ENCODE assay signal across 28 cellular contexts in the genomic region with DNA sequence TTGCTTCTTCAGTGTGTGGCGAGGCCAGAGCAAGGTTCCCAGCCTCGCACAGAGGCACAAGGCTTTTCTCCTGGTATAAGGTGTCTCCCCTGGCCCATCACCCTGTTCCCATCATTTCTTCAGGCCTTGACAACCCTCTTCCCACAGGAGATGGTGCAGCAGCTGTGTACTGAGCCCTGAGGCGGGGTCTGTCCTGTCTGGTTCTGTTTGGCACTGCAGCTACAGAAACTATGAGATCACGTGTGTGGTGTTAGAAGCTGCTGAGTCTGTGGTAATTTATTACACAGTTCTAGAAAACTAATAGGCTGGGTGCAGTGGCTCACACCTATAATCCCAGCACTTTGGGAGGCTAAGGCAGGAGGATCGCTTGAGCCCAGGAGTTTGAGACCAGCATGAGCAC. TPM values are rescaled to one million over a fixed set of nuclear protein-coding genes. Genes with fewer than 3 reads are reported as not detected.
A peak's percentile ranks its signal among the peaks of the same experiment; 100 is the strongest.
DNase-seq lines count a peak whose midpoint lies in the region; ATAC-seq, FAIRE-seq and TF ChIP-seq lines count a peak whose summit lies in the region.
"Had no signal": no experiment of that assay in that cellular context is flagged by ENCODE, and none has a peak within 500 bp of the region (broad histone marks: within the 10 kb centered on the region; RNA-seq: fewer than 3 reads in every experiment).

No MANE protein-coding gene starts in this region.

- no peak for FAIRE-seq in GM12878 (lab: Jason Lieb, UNC)
- FAIRE-seq: A204.1, G401.6 had no signal

- H3K27me3 Mint-ChIP-seq in memory B cell: no peaks in the 10 kb centered on the region
- H3K27me3 Mint-ChIP-seq: natural killer cell treated with Interleukin-12 subunit alpha and Interleukin-12 subunit beta and Interleukin-15 and Interleukin-18, amount 100 ng/mL, for 72 hours had no signal

- CTCF ChIA-PET in GM12878 (lab: Yijun Ruan, JAX): interaction anchor here (0.6 to 3.4 kb wide), 5 partner anchors 9 to 76 kb away, joined by 3 to 25 read pairs (median 15); a partner anchor contains a TSS

- H3K79me2 ChIP-seq in GM12878 (ENCODE audit: control insufficient read depth, insufficient read depth, low read length): no peaks in the 10 kb centered on the region

- peaks cover 0 to 42% (median 0%) of the 10 kb centered on the region in 11 experiments; a peak in 8 of 22 replicates for H4K20me1 ChIP-seq in BLaER1 treated with 17β-estradiol and CSF1 and Interleukin-3, amounts not matched to agents 10 nM and 100 nM
- no peaks in the 10 kb centered on the region for H4K20me1 ChIP-seq in GM12878 (ENCODE audit: control insufficient read depth, insufficient read depth)

- BruUV-seq in GM12878 (replicated peaks; lab: Mats Ljungman, UMichigan): no TSS peak

- H2AFZ ChIP-seq in GM12878 (ENCODE audit: control insufficient read depth, low read depth, low read length): no peak overlapping the region

- no peak for TF ChIP-seq EP300 in GM12878 (IDR thresholded peaks at IDR 0.05; ENCODE audit: borderline replicate concordance in 1 of 2, control insufficient read depth in 1 of 2, low read depth in 2 of 2, low read length in 2 of 2)

- ATAC-seq in GM12878: peak; percentile 32; the same call in 2 of the 3 replicates
- ATAC-seq in memory B cell (ENCODE audit: low read depth): no peak
- no peak for ATAC-seq in HG03280 (IDR thresholded peaks at IDR 0.05; ENCODE audit: unreplicated experiment)
- ATAC-seq: natural killer cell treated with Interleukin-12 subunit alpha and Interleukin-12 subunit beta and Interleukin-15 and Interleukin-18, amount 100 ng/mL, for 72 hours had no signal

- H3K9ac ChIP-seq in BLaER1 treated with 17β-estradiol and CSF1 and Interleukin-3, amounts not matched to agents 10 nM and 100 nM: peak overlapping the region; percentile 28 to 77 (median 42); a peak in 19 of 22 replicates
- H3K9ac ChIP-seq in GM12878 (ENCODE audit: control insufficient read depth, insufficient read depth, low read length) (no peak overlapping the region), skeletal muscle tissue (ENCODE audit: low read depth in 1 of 3, low read length in 3 of 3) (peak overlapping the region; percentile 63 to 87 (median 86))

- DNase-seq in GM12878 (ENCODE audit: low read depth, low spot score) (no peak), memory B cell (ENCODE audit: low spot score in 2 of 2) (no peak), spleen (no peak), C1 segment of cervical spinal cord (lab: John Stamatoyannopoulos, UW) (no peak), ACHN (no peak)
- DNase-seq: activated CD4-positive, alpha-beta T cell treated with anti-CD3 and anti-CD28 coated beads, Interleukin-2, amount 50 U/mL, for 4 hours; activated naive CD4-positive, alpha-beta T cell treated with anti-CD3 and anti-CD28 coated beads for 36 hours; adrenal gland; brain microvascular endothelial cell; DMS53; erythroblast; H9; NCI-H1105 treated with DMSO at 0.1 percent for 48 hours; NCI-H2029; NCI-H526; Peyer's patch; retina; stimulated activated CD4-positive, alpha-beta T cell treated with anti-CD3 and anti-CD28 coated beads, Interleukin-4, amount 100 ng/mL, for 4 hours; stimulated activated naive CD4-positive, alpha-beta T cell; T-helper 1 cell had no signal

- TF ChIP-seq POLR2A in GM12878 (IDR thresholded peaks at IDR 0.05; ENCODE audit: low read depth, low read length) (no peak), spleen (IDR thresholded peaks at IDR 0.05) (no peak)

- peak overlapping the region; percentile 58 to 91 (median 71) for H3K4me2 ChIP-seq in BLaER1 treated with 17β-estradiol and CSF1 and Interleukin-3, amounts not matched to agents 10 nM and 100 nM
- no peak overlapping the region for H3K4me2 ChIP-seq in GM12878 (ENCODE audit: control insufficient read depth, insufficient read depth)

- peak overlapping the region in 9 of 11 experiments; percentile 38 to 100 (median 63); a peak in 19 of 22 replicates for H3K27ac ChIP-seq in BLaER1 treated with 17β-estradiol and CSF1 and Interleukin-3, amounts not matched to agents 10 nM and 100 nM
- no peak overlapping the region for H3K27ac ChIP-seq in GM12878 (ENCODE audit: control insufficient read depth, insufficient read depth)
- peak overlapping the region; percentile 100 for H3K27ac ChIP-seq in skeletal muscle tissue (ENCODE audit: low read depth, low read length)
- peak overlapping the region in 4 of 8 donors; percentile 8 to 33 (median 14) for H3K27ac ChIP-seq in spleen
- H3K27ac ChIP-seq: brain microvascular endothelial cell, SJSA1 had no signal

- TF ChIP-seq CTCF in GM12878 (IDR thresholded peaks at IDR 0.05 in 2 of 3, conservative IDR thresholded peaks at IDR 0.05 in 1 of 3; ENCODE audit: control insufficient read depth in 2 of 3, extremely low read depth in 1 of 3, insufficient read depth in 1 of 3, low read depth in 3 of 3, low read length in 3 of 3) (no peak), spleen (IDR thresholded peaks at IDR 0.05 in 8 of 11, conservative IDR thresholded peaks at IDR 0.05 in 3 of 11) (no peak)

- H3K27me3 ChIP-seq in BLaER1 treated with 17β-estradiol and CSF1 and Interleukin-3, amounts not matched to agents 10 nM and 100 nM: no peaks in the 10 kb centered on the region
- H3K27me3 ChIP-seq in GM12878 (replicated peaks in 1 of 2; ENCODE audit: control insufficient read depth in 2 of 2, insufficient read depth in 2 of 2, low read length in 1 of 2) (no peaks in the 10 kb centered on the region), skeletal muscle tissue (ENCODE audit: control insufficient read depth in 3 of 3, insufficient read depth in 3 of 3, low read length in 3 of 3) (no peaks in the 10 kb centered on the region), spleen (replicated peaks in 1 of 7) (no peaks in the 10 kb centered on the region)
- H3K27me3 ChIP-seq: adrenal gland, brain microvascular endothelial cell, Peyer's patch, SJSA1 had no signal

- 97% methylated on average over 5 of the region's 5 CpGs for WGBS in GM12878 (ENCODE audit: insufficient coverage, insufficient replicate concordance, low lambda C conversion rate, missing lambda C conversion rate)
- 83 to 91% (median 87%) methylated on average over 5 of the region's 5 CpGs for WGBS in spleen, 5 donors

- RAD21 ChIA-PET in GM12878 (lab: Charles Lee; ENCODE audit: unreplicated experiment): interaction anchor here (0.9 kb wide), 1 partner anchor 11 kb away, joined by 3 read pairs; no protein-coding TSS in a partner anchor

- SMC1A ChIA-PET in GM12878 (lab: Charles Lee; ENCODE audit: uncharacterized antibody, unreplicated experiment): interaction anchor here (0.6 to 2.6 kb wide), 3 partner anchors 9 to 78 kb away, joined by 3 to 13 read pairs (median 10); no protein-coding TSS in a partner anchor

- no peak for TF ChIP-seq RAD21 in GM12878 (IDR thresholded peaks at IDR 0.05; ENCODE audit: insufficient read depth, low read depth, low read length)

- peak overlapping the region; percentile 8 for H3K27ac Mint-ChIP-seq in memory B cell
- H3K27ac Mint-ChIP-seq: activated naive CD4-positive, alpha-beta T cell treated with anti-CD3 and anti-CD28 coated beads for 36 hours; activated T-helper 1 cell treated with anti-CD3 and anti-CD28 coated beads, Interleukin-12 subunit alpha, Interleukin-12 subunit beta, Interleukin-2, Interleukin-4 antibody, amounts not matched to agents 30 ng/mL and 10 ng/mL and 1 ng/mL, durations not matched to agents 14 hours and 24 hours and 36 hours; natural killer cell treated with Interleukin-12 subunit alpha and Interleukin-12 subunit beta and Interleukin-15 and Interleukin-18, amount 100 ng/mL, for 72 hours had no signal

- in situ Hi-C loops in GM12878 (cut with MboI): no loop called here
- in situ Hi-C loops in ACHN (cut with HindIII; ENCODE audit: low pct_ligation_motif_present, low pct_unique_long_range_greater_than_20kb, low sequenced_read_pairs): no loop called here

- POLR2A ChIA-PET in GM12878 (lab: Charles Lee): interaction anchor here (0.6 to 1.7 kb wide), 4 partner anchors 33 to 172 kb away, joined by 3 to 7 read pairs (median 4); no protein-coding TSS in a partner anchor

- H3K4me1 Mint-ChIP-seq in memory B cell: peaks cover 8% of the 10 kb centered on the region

- H3K9me3 ChIP-seq in BLaER1 treated with 17β-estradiol and CSF1 and Interleukin-3, amounts not matched to agents 10 nM and 100 nM (replicated peaks in 1 of 11): no peaks in the 10 kb centered on the region
- H3K9me3 ChIP-seq in GM12878 (replicated peaks; ENCODE audit: control insufficient read depth, insufficient read depth, low read length): no peaks in the 10 kb centered on the region
- H3K9me3 ChIP-seq in skeletal muscle tissue (ENCODE audit: control insufficient read depth in 3 of 3, low read length in 3 of 3): no peaks in the 10 kb centered on the region
- no peaks in the 10 kb centered on the region for H3K9me3 ChIP-seq in spleen
- H3K9me3 ChIP-seq: adrenal gland, Peyer's patch, SJSA1 had no signal

- H3K36me3 ChIP-seq in BLaER1 treated with 17β-estradiol and CSF1 and Interleukin-3, amounts not matched to agents 10 nM and 100 nM: peaks cover 60 to 88% (median 69%) of the 10 kb centered on the region in 11 experiments
- peaks cover 1 to 3% of the 10 kb centered on the region in 2 experiments; a peak in 2 of 4 replicates for H3K36me3 ChIP-seq in GM12878 (ENCODE audit: control insufficient read depth in 2 of 2, insufficient read depth in 2 of 2, low read length in 1 of 2)
- peaks cover 35 to 46% (median 44%) of the 10 kb centered on the region in 3 donors for H3K36me3 ChIP-seq in skeletal muscle tissue (ENCODE audit: control insufficient read depth in 3 of 3, insufficient read depth in 3 of 3, low read length in 3 of 3)
- peaks cover 0 to 90% (median 38%) of the 10 kb centered on the region in 6 donors for H3K36me3 ChIP-seq in spleen

- no peak overlapping the region for H3K4me3 ChIP-seq in BLaER1 treated with 17β-estradiol and CSF1 and Interleukin-3, amounts not matched to agents 10 nM and 100 nM
- no peak overlapping the region for H3K4me3 ChIP-seq in GM12878
- peak overlapping the region in 2 of 3 donors; percentile 5 to 41 for H3K4me3 ChIP-seq in skeletal muscle tissue (ENCODE audit: low read length in 3 of 3)
- no peak overlapping the region for H3K4me3 ChIP-seq in spleen
- H3K4me3 ChIP-seq: adrenal gland, Peyer's patch, SJSA1 had no signal

- peaks cover 12% of the 10 kb centered on the region for H3K36me3 Mint-ChIP-seq in memory B cell
- H3K36me3 Mint-ChIP-seq: natural killer cell treated with Interleukin-12 subunit alpha and Interleukin-12 subunit beta and Interleukin-15 and Interleukin-18, amount 100 ng/mL, for 72 hours had no signal

- no peaks in the 10 kb centered on the region for H3K9me3 Mint-ChIP-seq in memory B cell
- H3K9me3 Mint-ChIP-seq: activated naive CD4-positive, alpha-beta T cell treated with anti-CD3 and anti-CD28 coated beads for 36 hours; activated T-helper 1 cell treated with anti-CD3 and anti-CD28 coated beads, Interleukin-12 subunit alpha, Interleukin-12 subunit beta, Interleukin-2, Interleukin-4 antibody, amounts not matched to agents 30 ng/mL and 10 ng/mL and 1 ng/mL, durations not matched to agents 14 hours and 24 hours and 36 hours; H9; natural killer cell treated with Interleukin-12 subunit alpha and Interleukin-12 subunit beta and Interleukin-15 and Interleukin-18, amount 100 ng/mL, for 72 hours had no signal

- H3K4me3 Mint-ChIP-seq in memory B cell: no peak overlapping the region
- H3K4me3 Mint-ChIP-seq: activated naive CD4-positive, alpha-beta T cell treated with anti-CD3 and anti-CD28 coated beads for 36 hours; activated T-helper 1 cell treated with anti-CD3 and anti-CD28 coated beads, Interleukin-12 subunit alpha, Interleukin-12 subunit beta, Interleukin-2, Interleukin-4 antibody, amounts not matched to agents 30 ng/mL and 10 ng/mL and 1 ng/mL, durations not matched to agents 14 hours and 24 hours and 36 hours; natural killer cell treated with Interleukin-12 subunit alpha and Interleukin-12 subunit beta and Interleukin-15 and Interleukin-18, amount 100 ng/mL, for 72 hours had no signal

- peaks cover 77 to 99% (median 94%) of the 10 kb centered on the region in 10 experiments for H3K4me1 ChIP-seq in BLaER1 treated with 17β-estradiol and CSF1 and Interleukin-3, amounts not matched to agents 10 nM and 100 nM
- H3K4me1 ChIP-seq in GM12878 (ENCODE audit: control insufficient read depth, insufficient read depth, low read length) (peaks cover 9% of the 10 kb centered on the region), skeletal muscle tissue (ENCODE audit: control insufficient read depth in 3 of 3, insufficient read depth in 3 of 3, low read length in 3 of 3) (peaks cover 42 to 86% (median 71%) of the 10 kb centered on the region in 3 donors), spleen (peaks cover under 1 to 56% (median 10%) of the 10 kb centered on the region in 6 donors)

- intact Hi-C loops in GM12878 (cut with micrococcal nuclease; ENCODE audit: unreplicated experiment) (no loop called here), spleen (cut with DNase I; ENCODE audit: low total_unique reads) (no loop called here)

RNA-seq across cellular contexts. Expression of a gene that starts 7.2 kb away (rescaled TPM):
- total RNA-seq in GM12878 (2013; cell fraction: nucleolus; rRNA removed): 16.6 and 18.3 TPM in 2 replicates
- total RNA-seq in GM12878 (2014; rRNA removed) (8.2 and 8.4 TPM in 2 replicates), GM12878 (2014; rRNA removed; fragmentation: Illumina TruSeq; extraction: Trizol) (3.4 and 3.8 TPM in 2 replicates), GM12878 (2021) (7.6 and 7.8 TPM in 2 replicates), skeletal muscle tissue (23.0 TPM), spleen (10 to 100 TPM; 26.1 to 40.4 (median 35.7) TPM)
- polyA plus RNA-seq in GM12878 (2011; ENCODE audit: low read depth): 3.6 TPM
- polyA plus RNA-seq in GM12878 (2011; rRNA removed) (3.1 and 6.3 TPM in 2 replicates), GM12878 (2014; fragmentation: Illumina TruSeq; extraction: Trizol) (1.5 and 3.0 TPM in 2 replicates), GM12878 (2014; fragmentation: Nextera tagmentation; extraction: Ambion mirVana) (1 to 10 TPM in 1 of 2 experiments, under 1 TPM in 1; 0.31 to 1.1 TPM), GM12878 (2014; rRNA removed) (7.8 and 8.5 TPM in 2 replicates), GM12878 (2016; fragmentation: Nextera tagmentation; extraction: Ambion mirVana) (1 to 10 TPM; 7.3 to 9.4 TPM), spleen (1 to 10 TPM; 6.3 to 8.5 (median 7.9) TPM)
- polyA plus RNA-seq in GM12878 (2011; cell fraction: cytosol; rRNA removed): 8.2 and 8.9 TPM in 2 replicates
- polyA plus RNA-seq in GM12878 (2011; cell fraction: nucleus; rRNA removed): 11.1 and 11.3 TPM in 2 replicates
- 5.8 and 8.0 TPM in 2 replicates for polyA plus RNA-seq in GM12878 (2012)
- polyA minus RNA-seq in GM12878 (2011; rRNA and poly(A)+ RNA removed): 8.5 and 8.7 TPM in 2 replicates
- 4.8 and 5.7 TPM in 2 replicates for polyA minus RNA-seq in GM12878 (2011; cell fraction: cytosol; rRNA and poly(A)+ RNA removed)
- polyA minus RNA-seq in GM12878 (2011; cell fraction: nucleus; rRNA and poly(A)+ RNA removed): 4.1 and 7.2 TPM in 2 replicates

RNA-seq across cellular contexts. Expression of a gene that starts 11.9 kb away (rescaled TPM):
- total RNA-seq in GM12878 (2013; cell fraction: nucleolus; rRNA removed): 208 and 222 TPM in 2 replicates
- total RNA-seq in GM12878 (2014; rRNA removed) (29.8 and 33.9 TPM in 2 replicates), GM12878 (2014; rRNA removed; fragmentation: Illumina TruSeq; extraction: Trizol) (27.4 and 27.5 TPM in 2 replicates), GM12878 (2021) (51.3 and 60.4 TPM in 2 replicates), skeletal muscle tissue (9.4 TPM), spleen (10 to 100 TPM; 24.9 to 62.8 (median 50.7) TPM)
- 28.5 TPM for polyA plus RNA-seq in GM12878 (2011; ENCODE audit: low read depth)
- polyA plus RNA-seq in GM12878 (2011; rRNA removed) (46.3 and 53.6 TPM in 2 replicates), GM12878 (2014; fragmentation: Illumina TruSeq; extraction: Trizol) (60.1 and 66.5 TPM in 2 replicates), GM12878 (2014; fragmentation: Nextera tagmentation; extraction: Ambion mirVana) (1 to 10 TPM; 8.2 TPM), GM12878 (2014; rRNA removed) (52.7 and 55.0 TPM in 2 replicates), GM12878 (2016; fragmentation: Nextera tagmentation; extraction: Ambion mirVana) (10 to 100 TPM; 26.6 to 27.4 TPM), spleen (10 to 100 TPM in 2 of 3 donors, 1 to 10 TPM in 1; 9.8 to 12.3 (median 11.6) TPM)
- polyA plus RNA-seq in GM12878 (2011; cell fraction: cytosol; rRNA removed): 49.2 and 50.2 TPM in 2 replicates
- polyA plus RNA-seq in GM12878 (2011; cell fraction: nucleus; rRNA removed): 208 and 220 TPM in 2 replicates
- 25.9 and 29.0 TPM in 2 replicates for polyA plus RNA-seq in GM12878 (2012)
- polyA minus RNA-seq in GM12878 (2011; rRNA and poly(A)+ RNA removed): 106 and 130 TPM in 2 replicates
- polyA minus RNA-seq in GM12878 (2011; cell fraction: cytosol; rRNA and poly(A)+ RNA removed): 28.4 and 29.1 TPM in 2 replicates
- 45.0 and 65.2 TPM in 2 replicates for polyA minus RNA-seq in GM12878 (2011; cell fraction: nucleus; rRNA and poly(A)+ RNA removed)

RNA-seq across cellular contexts. Expression of a gene that starts 16.5 kb away (rescaled TPM):
- not detected in 2 replicates for total RNA-seq in GM12878 (2013; cell fraction: nucleolus; rRNA removed)
- 0.11 TPM in 1 of 2 replicates, not detected in the other for total RNA-seq in GM12878 (2014; rRNA removed)
- 0.04 TPM in 1 of 2 replicates, not detected in the other for total RNA-seq in GM12878 (2014; rRNA removed; fragmentation: Illumina TruSeq; extraction: Trizol)
- 0.08 and 0.29 TPM in 2 replicates for total RNA-seq in GM12878 (2021)
- not detected for polyA plus RNA-seq in GM12878 (2011; ENCODE audit: low read depth)
- polyA plus RNA-seq in GM12878 (2011; rRNA removed): not detected in 2 replicates
- not detected in 2 replicates for polyA plus RNA-seq in GM12878 (2011; cell fraction: cytosol; rRNA removed)
- 0.03 and 0.18 TPM in 2 replicates for polyA plus RNA-seq in GM12878 (2011; cell fraction: nucleus; rRNA removed)
- 0.10 and 0.42 TPM in 2 replicates for polyA plus RNA-seq in GM12878 (2012)
- 0.06 TPM in 1 of 2 replicates, not detected in the other for polyA plus RNA-seq in GM12878 (2014; fragmentation: Illumina TruSeq; extraction: Trizol)
- polyA plus RNA-seq in GM12878 (2014; fragmentation: Nextera tagmentation; extraction: Ambion mirVana): under 1 TPM in 1 of 2 experiments, not detected in 1; 0.08 TPM
- 0.13 and 0.23 TPM in 2 replicates for polyA plus RNA-seq in GM12878 (2014; rRNA removed)
- polyA plus RNA-seq in GM12878 (2016; fragmentation: Nextera tagmentation; extraction: Ambion mirVana): under 1 TPM; 0.12 to 0.64 TPM
- 0.10 TPM in 1 of 2 replicates, not detected in the other for polyA minus RNA-seq in GM12878 (2011; rRNA and poly(A)+ RNA removed)
- polyA minus RNA-seq in GM12878 (2011; cell fraction: cytosol; rRNA and poly(A)+ RNA removed): 1.0 TPM in 1 of 2 replicates, not detected in the other
- 0.36 and 0.38 TPM in 2 replicates for polyA minus RNA-seq in GM12878 (2011; cell fraction: nucleus; rRNA and poly(A)+ RNA removed)
- not detected for total RNA-seq in skeletal muscle tissue
- under 1 TPM in 5 of 7 donors, not detected in 2; 0.20 to 0.35 (median 0.27) TPM for total RNA-seq in spleen
- polyA plus RNA-seq in spleen: under 1 TPM; 0.02 to 0.16 (median 0.09) TPM

RNA-seq across cellular contexts. Expression of a gene that starts 58.4 kb away (rescaled TPM):
- total RNA-seq in GM12878 (2013; cell fraction: nucleolus; rRNA removed): 46.8 and 51.0 TPM in 2 replicates
- 16.0 and 17.7 TPM in 2 replicates for total RNA-seq in GM12878 (2014; rRNA removed)
- 17.7 and 18.1 TPM in 2 replicates for total RNA-seq in GM12878 (2014; rRNA removed; fragmentation: Illumina TruSeq; extraction: Trizol)
- total RNA-seq in GM12878 (2021): 17.7 and 22.0 TPM in 2 replicates
- 11.8 TPM for polyA plus RNA-seq in GM12878 (2011; ENCODE audit: low read depth)
- 17.8 and 19.6 TPM in 2 replicates for polyA plus RNA-seq in GM12878 (2011; rRNA removed)
- polyA plus RNA-seq in GM12878 (2011; cell fraction: cytosol; rRNA removed): 8.7 and 9.2 TPM in 2 replicates
- 28.2 and 29.3 TPM in 2 replicates for polyA plus RNA-seq in GM12878 (2011; cell fraction: nucleus; rRNA removed)
- 14.3 and 16.2 TPM in 2 replicates for polyA plus RNA-seq in GM12878 (2012)
- polyA plus RNA-seq in GM12878 (2014; fragmentation: Illumina TruSeq; extraction: Trizol): 16.0 and 16.8 TPM in 2 replicates
- 1 to 10 TPM; 2.9 to 6.4 TPM for polyA plus RNA-seq in GM12878 (2014; fragmentation: Nextera tagmentation; extraction: Ambion mirVana)
- 13.9 and 16.0 TPM in 2 replicates for polyA plus RNA-seq in GM12878 (2014; rRNA removed)
- 10 to 100 TPM; 23.8 to 27.4 TPM for polyA plus RNA-seq in GM12878 (2016; fragmentation: Nextera tagmentation; extraction: Ambion mirVana)
- polyA minus RNA-seq in GM12878 (2011; rRNA and poly(A)+ RNA removed): 11.2 and 13.8 TPM in 2 replicates
- 2.8 and 2.9 TPM in 2 replicates for polyA minus RNA-seq in GM12878 (2011; cell fraction: cytosol; rRNA and poly(A)+ RNA removed)
- polyA minus RNA-seq in GM12878 (2011; cell fraction: nucleus; rRNA and poly(A)+ RNA removed): 10.0 and 16.6 TPM in 2 replicates
- total RNA-seq in skeletal muscle tissue: 11.0 TPM
- total RNA-seq in spleen: 10 to 100 TPM; 17.6 to 30.6 (median 26.6) TPM
- 10 to 100 TPM in 1 of 3 donors, 1 to 10 TPM in 2; 7.5 to 10.6 (median 8.5) TPM for polyA plus RNA-seq in spleen

RNA-seq across cellular contexts. Expression of a gene that starts 58.4 kb away (rescaled TPM):
- total RNA-seq in GM12878 (2013; cell fraction: nucleolus; rRNA removed): 287 and 321 TPM in 2 replicates
- total RNA-seq in GM12878 (2014; rRNA removed) (45.8 and 48.5 TPM in 2 replicates), GM12878 (2014; rRNA removed; fragmentation: Illumina TruSeq; extraction: Trizol) (32.6 and 33.4 TPM in 2 replicates), GM12878 (2021) (45.4 and 47.6 TPM in 2 replicates), skeletal muscle tissue (49.1 TPM), spleen (10 to 100 TPM; 31.9 to 66.4 (median 42.8) TPM)
- polyA plus RNA-seq in GM12878 (2011; ENCODE audit: low read depth): 16.4 TPM
- polyA plus RNA-seq in GM12878 (2011; rRNA removed) (40.7 and 49.3 TPM in 2 replicates), GM12878 (2014; fragmentation: Illumina TruSeq; extraction: Trizol) (28.6 and 43.3 TPM in 2 replicates), GM12878 (2014; fragmentation: Nextera tagmentation; extraction: Ambion mirVana) (1 to 10 TPM; 5.1 to 5.6 TPM), GM12878 (2014; rRNA removed) (52.4 and 56.1 TPM in 2 replicates), GM12878 (2016; fragmentation: Nextera tagmentation; extraction: Ambion mirVana) (10 to 100 TPM; 36.9 to 40.7 TPM), spleen (10 to 100 TPM; 25.0 to 48.2 (median 40.5) TPM)
- polyA plus RNA-seq in GM12878 (2011; cell fraction: cytosol; rRNA removed): 51.4 and 85.8 TPM in 2 replicates
- 460 and 573 TPM in 2 replicates for polyA plus RNA-seq in GM12878 (2011; cell fraction: nucleus; rRNA removed)
- 32.4 and 33.5 TPM in 2 replicates for polyA plus RNA-seq in GM12878 (2012)
- 54.9 and 77.8 TPM in 2 replicates for polyA minus RNA-seq in GM12878 (2011; rRNA and poly(A)+ RNA removed)
- 20.1 and 21.9 TPM in 2 replicates for polyA minus RNA-seq in GM12878 (2011; cell fraction: cytosol; rRNA and poly(A)+ RNA removed)
- polyA minus RNA-seq in GM12878 (2011; cell fraction: nucleus; rRNA and poly(A)+ RNA removed): 77.7 and 124 TPM in 2 replicates

Comparison
In these comparisons a context has a peak if more than half of its experiments do, and no peak if none do; other contexts are left out.
1. H3K4me3 ChIP-seq: peak in skeletal muscle tissue (2 of 3); none in BLaER1 treated with 17β-estradiol and CSF1 and Interleukin-3, amounts not matched to agents 10 nM and 100 nM (0 of 10), GM12878 (single experiment) and spleen (0 of 8).